ENCODE assay signal across 18 cellular contexts in the genomic region with DNA sequence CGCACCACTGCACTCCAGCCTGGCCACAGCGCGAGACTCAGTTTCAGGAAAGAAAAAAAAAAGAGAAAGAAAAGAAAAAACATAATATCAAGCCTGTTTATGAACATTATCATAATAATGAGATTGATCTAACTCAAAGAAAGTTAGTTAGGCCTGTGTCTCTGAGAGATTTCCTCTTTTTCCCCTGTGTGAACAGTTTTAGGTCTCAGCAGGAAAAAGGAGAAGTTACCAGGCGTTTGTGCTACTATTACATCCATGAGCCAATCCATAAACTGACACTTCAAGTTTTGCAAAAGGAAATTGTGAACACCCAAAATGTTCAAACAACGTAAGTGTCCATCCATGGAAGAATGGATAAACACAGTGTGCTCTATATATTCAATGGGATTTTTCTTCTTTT. TPM values are rescaled to one million over a fixed set of nuclear protein-coding genes. Genes with fewer than 3 reads are reported as not detected.
"Had no signal": no experiment of that assay in that cellular context is flagged by ENCODE, and none has a peak within 500 bp of the region (broad histone marks: within the 10 kb centered on the region; RNA-seq: fewer than 3 reads in every experiment).

No MANE protein-coding gene starts in this region.

- H3K27ac ChIP-seq: adrenal gland, coronary artery, tibial artery, VCaP had no signal

- H3K36me3 ChIP-seq: adrenal gland, tibial artery had no signal

- H3K36me3 Mint-ChIP-seq: stimulated activated effector memory CD8-positive, alpha-beta T cell treated with anti-CD3 and anti-CD28 coated beads, Interleukin-12 subunit alpha, Interleukin-12 subunit beta, amount 100 ng/mL, for 72 hours had no signal

- H3K4me1 ChIP-seq: adrenal gland, tibial artery had no signal

- ATAC-seq: activated T-helper 17 cell treated with anti-CD3 and anti-CD28 coated beads, Interleukin-2, amount 50 U/mL, for 72 hours; left colon; stimulated activated effector memory CD8-positive, alpha-beta T cell treated with anti-CD3 and anti-CD28 coated beads, Interleukin-12 subunit alpha, Interleukin-12 subunit beta, amount 100 ng/mL, for 72 hours had no signal

- H3K27ac Mint-ChIP-seq: activated T-helper 17 cell treated with anti-CD3 and anti-CD28 coated beads, Interleukin-2, amount 50 U/mL, for 72 hours; naive B cell; stimulated activated effector memory CD8-positive, alpha-beta T cell treated with anti-CD3 and anti-CD28 coated beads, Interleukin-12 subunit alpha, Interleukin-12 subunit beta, amount 100 ng/mL, for 72 hours; T-helper 2 cell treated with Interferon-gamma antibody and Interleukin-4, amounts not matched to agents 5 μg/mL and 100 μg/mL, for 36 hours had no signal

- H3K9me3 ChIP-seq: adrenal gland had no signal

- H3K4me3 ChIP-seq: adrenal gland, coronary artery, lung, tibial artery had no signal

- H3K9me3 Mint-ChIP-seq: activated T-helper 17 cell treated with anti-CD3 and anti-CD28 coated beads, Interleukin-2, amount 50 U/mL, for 72 hours; stimulated activated effector memory CD8-positive, alpha-beta T cell treated with anti-CD3 and anti-CD28 coated beads, Interleukin-12 subunit alpha, Interleukin-12 subunit beta, amount 100 ng/mL, for 72 hours; T-helper 2 cell treated with Interferon-gamma antibody and Interleukin-4, amounts not matched to agents 5 μg/mL and 100 μg/mL, for 36 hours had no signal

- H3K4me1 Mint-ChIP-seq: activated T-helper 17 cell treated with anti-CD3 and anti-CD28 coated beads, Interleukin-2, amount 50 U/mL, for 72 hours; naive B cell; stimulated activated effector memory CD8-positive, alpha-beta T cell treated with anti-CD3 and anti-CD28 coated beads, Interleukin-12 subunit alpha, Interleukin-12 subunit beta, amount 100 ng/mL, for 72 hours had no signal

- H3K4me3 Mint-ChIP-seq: activated T-helper 17 cell treated with anti-CD3 and anti-CD28 coated beads, Interleukin-2, amount 50 U/mL, for 72 hours; naive B cell; stimulated activated effector memory CD8-positive, alpha-beta T cell treated with anti-CD3 and anti-CD28 coated beads, Interleukin-12 subunit alpha, Interleukin-12 subunit beta, amount 100 ng/mL, for 72 hours; T-helper 2 cell treated with Interferon-gamma antibody and Interleukin-4, amounts not matched to agents 5 μg/mL and 100 μg/mL, for 36 hours had no signal

- H3K27me3 ChIP-seq: adrenal gland, tibial artery had no signal

- DNase-seq: activated CD4-positive, alpha-beta T cell treated with anti-CD3 and anti-CD28 coated beads for 4 hours; activated CD8-positive, alpha-beta memory T cell treated with anti-CD3 and anti-CD28 coated beads for 24 hours; activated naive CD4-positive, alpha-beta T cell treated with anti-CD3 and anti-CD28 coated beads, Interleukin-2, amount 50 U/mL, for 16 hours; adrenal gland; effector CD8-positive, alpha-beta T cell; foreskin melanocyte; head of caudate nucleus; left colon; naive B cell had no signal

RNA-seq across cellular contexts. Expression of a gene that starts 3.8 kb away (rescaled TPM):
- total RNA-seq: activated T-helper 17 cell treated with anti-CD3 and anti-CD28 coated beads, Interleukin-2, amount 50 U/mL, for 72 hours; adrenal gland; cardiac septum; left colon; skeletal muscle tissue had no signal
- polyA plus RNA-seq: adrenal gland had no signal

RNA-seq across cellular contexts. Expression of a gene that starts 13.6 kb away (rescaled TPM):
- total RNA-seq: activated T-helper 17 cell treated with anti-CD3 and anti-CD28 coated beads, Interleukin-2, amount 50 U/mL, for 72 hours; cardiac septum; left colon; skeletal muscle tissue had no signal
- polyA plus RNA-seq: adrenal gland had no signal
